ENCODE assay signal across 1 cellular context in the genomic region with DNA sequence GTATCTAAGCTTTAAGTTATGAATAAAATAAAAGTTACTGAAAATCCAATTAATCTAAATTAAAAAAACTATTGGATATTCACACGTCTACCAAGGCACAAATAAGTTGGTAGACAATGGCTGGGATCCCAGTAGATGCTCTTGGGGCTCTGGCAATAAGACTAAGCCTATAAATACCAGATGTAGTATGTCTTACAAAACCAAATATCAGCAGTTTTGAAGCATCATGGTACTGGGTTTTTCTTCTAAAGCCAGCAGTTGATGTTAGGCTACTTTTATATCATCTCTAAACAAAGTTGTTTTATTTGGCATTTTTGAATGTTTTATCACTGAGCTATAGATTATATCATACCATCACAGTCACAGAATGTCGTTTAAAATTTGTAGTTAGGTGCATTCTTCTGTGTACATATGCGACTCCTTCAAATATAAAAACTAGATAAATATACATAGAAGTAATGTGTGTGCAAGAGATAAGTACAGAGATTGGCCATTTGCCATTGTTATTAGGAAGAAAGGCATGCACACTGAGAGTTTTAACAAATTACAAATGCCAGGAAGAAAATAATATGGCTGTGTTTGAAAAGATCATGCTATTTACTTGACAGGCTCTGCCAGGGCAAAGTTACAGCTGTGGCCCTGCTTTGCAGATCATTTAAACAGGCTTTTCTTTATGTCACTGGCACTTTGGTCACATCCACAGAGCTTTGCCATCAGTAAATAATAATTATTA.
A peak's percentile ranks its signal among the peaks of the same experiment; 100 is the strongest.
TF ChIP-seq lines count a peak whose summit lies in the region.

No MANE protein-coding gene starts in this region.

TF ChIP-seq in HepG2, 621 proteins besides CTCF, POLR2A, EP300 and RAD21 (continued from another document):
- TF ChIP-seq ZNF451 (CRISPR knock-in tag; IDR thresholded peaks at IDR 0.05) (no peak), SIX4 (CRISPR knock-in tag; IDR thresholded peaks at IDR 0.05) (no peak), ZNF564 (CRISPR knock-in tag; IDR thresholded peaks at IDR 0.05) (no peak), NFKB2 (CRISPR knock-in tag; IDR thresholded peaks at IDR 0.05; ENCODE audit: borderline replicate concordance) (no peak), ELF4 (CRISPR knock-in tag; IDR thresholded peaks at IDR 0.05; ENCODE audit: borderline replicate concordance) (no peak), ZNF883 (CRISPR knock-in tag; IDR thresholded peaks at IDR 0.05; ENCODE audit: not compliant biosample characterization) (no peak), ZFX (CRISPR knock-in tag; IDR thresholded peaks at IDR 0.05; ENCODE audit: low read depth) (no peak)
- TF ChIP-seq, protein P1, sequence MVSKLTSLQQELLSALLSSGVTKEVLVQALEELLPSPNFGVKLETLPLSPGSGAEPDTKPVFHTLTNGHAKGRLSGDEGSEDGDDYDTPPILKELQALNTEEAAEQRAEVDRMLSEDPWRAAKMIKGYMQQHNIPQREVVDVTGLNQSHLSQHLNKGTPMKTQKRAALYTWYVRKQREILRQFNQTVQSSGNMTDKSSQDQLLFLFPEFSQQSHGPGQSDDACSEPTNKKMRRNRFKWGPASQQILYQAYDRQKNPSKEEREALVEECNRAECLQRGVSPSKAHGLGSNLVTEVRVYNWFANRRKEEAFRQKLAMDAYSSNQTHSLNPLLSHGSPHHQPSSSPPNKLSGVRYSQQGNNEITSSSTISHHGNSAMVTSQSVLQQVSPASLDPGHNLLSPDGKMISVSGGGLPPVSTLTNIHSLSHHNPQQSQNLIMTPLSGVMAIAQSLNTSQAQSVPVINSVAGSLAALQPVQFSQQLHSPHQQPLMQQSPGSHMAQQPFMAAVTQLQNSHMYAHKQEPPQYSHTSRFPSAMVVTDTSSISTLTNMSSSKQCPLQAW (CRISPR knock-in tag; IDR thresholded peaks at IDR 0.05): no peak
- TF ChIP-seq, protein P2, sequence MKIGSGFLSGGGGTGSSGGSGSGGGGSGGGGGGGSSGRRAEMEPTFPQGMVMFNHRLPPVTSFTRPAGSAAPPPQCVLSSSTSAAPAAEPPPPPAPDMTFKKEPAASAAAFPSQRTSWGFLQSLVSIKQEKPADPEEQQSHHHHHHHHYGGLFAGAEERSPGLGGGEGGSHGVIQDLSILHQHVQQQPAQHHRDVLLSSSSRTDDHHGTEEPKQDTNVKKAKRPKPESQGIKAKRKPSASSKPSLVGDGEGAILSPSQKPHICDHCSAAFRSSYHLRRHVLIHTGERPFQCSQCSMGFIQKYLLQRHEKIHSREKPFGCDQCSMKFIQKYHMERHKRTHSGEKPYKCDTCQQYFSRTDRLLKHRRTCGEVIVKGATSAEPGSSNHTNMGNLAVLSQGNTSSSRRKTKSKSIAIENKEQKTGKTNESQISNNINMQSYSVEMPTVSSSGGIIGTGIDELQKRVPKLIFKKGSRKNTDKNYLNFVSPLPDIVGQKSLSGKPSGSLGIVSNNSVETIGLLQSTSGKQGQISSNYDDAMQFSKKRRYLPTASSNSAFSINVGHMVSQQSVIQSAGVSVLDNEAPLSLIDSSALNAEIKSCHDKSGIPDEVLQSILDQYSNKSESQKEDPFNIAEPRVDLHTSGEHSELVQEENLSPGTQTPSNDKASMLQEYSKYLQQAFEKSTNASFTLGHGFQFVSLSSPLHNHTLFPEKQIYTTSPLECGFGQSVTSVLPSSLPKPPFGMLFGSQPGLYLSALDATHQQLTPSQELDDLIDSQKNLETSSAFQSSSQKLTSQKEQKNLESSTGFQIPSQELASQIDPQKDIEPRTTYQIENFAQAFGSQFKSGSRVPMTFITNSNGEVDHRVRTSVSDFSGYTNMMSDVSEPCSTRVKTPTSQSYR (CRISPR knock-in tag; IDR thresholded peaks at IDR 0.05; ENCODE audit: borderline replicate concordance): no peak; the same call in 1 of the 2 replicates
- TF ChIP-seq, protein P3, sequence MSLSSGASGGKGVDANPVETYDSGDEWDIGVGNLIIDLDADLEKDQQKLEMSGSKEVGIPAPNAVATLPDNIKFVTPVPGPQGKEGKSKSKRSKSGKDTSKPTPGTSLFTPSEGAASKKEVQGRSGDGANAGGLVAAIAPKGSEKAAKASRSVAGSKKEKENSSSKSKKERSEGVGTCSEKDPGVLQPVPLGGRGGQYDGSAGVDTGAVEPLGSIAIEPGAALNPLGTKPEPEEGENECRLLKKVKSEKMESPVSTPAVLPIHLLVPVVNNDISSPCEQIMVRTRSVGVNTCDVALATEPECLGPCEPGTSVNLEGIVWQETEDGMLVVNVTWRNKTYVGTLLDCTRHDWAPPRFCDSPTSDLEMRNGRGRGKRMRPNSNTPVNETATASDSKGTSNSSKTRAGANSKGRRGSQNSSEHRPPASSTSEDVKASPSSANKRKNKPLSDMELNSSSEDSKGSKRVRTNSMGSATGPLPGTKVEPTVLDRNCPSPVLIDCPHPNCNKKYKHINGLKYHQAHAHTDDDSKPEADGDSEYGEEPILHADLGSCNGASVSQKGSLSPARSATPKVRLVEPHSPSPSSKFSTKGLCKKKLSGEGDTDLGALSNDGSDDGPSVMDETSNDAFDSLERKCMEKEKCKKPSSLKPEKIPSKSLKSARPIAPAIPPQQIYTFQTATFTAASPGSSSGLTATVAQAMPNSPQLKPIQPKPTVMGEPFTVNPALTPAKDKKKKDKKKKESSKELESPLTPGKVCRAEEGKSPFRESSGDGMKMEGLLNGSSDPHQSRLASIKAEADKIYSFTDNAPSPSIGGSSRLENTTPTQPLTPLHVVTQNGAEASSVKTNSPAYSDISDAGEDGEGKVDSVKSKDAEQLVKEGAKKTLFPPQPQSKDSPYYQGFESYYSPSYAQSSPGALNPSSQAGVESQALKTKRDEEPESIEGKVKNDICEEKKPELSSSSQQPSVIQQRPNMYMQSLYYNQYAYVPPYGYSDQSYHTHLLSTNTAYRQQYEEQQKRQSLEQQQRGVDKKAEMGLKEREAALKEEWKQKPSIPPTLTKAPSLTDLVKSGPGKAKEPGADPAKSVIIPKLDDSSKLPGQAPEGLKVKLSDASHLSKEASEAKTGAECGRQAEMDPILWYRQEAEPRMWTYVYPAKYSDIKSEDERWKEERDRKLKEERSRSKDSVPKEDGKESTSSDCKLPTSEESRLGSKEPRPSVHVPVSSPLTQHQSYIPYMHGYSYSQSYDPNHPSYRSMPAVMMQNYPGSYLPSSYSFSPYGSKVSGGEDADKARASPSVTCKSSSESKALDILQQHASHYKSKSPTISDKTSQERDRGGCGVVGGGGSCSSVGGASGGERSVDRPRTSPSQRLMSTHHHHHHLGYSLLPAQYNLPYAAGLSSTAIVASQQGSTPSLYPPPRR (CRISPR knock-in tag; IDR thresholded peaks at IDR 0.05; ENCODE audit: borderline replicate concordance): peak; percentile 48; the same call in 1 of the 2 replicates
- TF ChIP-seq, protein P4, sequence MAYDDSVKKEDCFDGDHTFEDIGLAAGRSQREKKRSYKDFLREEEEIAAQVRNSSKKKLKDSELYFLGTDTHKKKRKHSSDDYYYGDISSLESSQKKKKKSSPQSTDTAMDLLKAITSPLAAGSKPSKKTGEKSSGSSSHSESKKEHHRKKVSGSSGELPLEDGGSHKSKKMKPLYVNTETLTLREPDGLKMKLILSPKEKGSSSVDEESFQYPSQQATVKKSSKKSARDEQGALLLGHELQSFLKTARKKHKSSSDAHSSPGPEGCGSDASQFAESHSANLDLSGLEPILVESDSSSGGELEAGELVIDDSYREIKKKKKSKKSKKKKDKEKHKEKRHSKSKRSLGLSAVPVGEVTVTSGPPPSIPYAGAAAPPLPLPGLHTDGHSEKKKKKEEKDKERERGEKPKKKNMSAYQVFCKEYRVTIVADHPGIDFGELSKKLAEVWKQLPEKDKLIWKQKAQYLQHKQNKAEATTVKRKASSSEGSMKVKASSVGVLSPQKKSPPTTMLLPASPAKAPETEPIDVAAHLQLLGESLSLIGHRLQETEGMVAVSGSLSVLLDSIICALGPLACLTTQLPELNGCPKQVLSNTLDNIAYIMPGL (CRISPR knock-in tag; IDR thresholded peaks at IDR 0.05; ENCODE audit: borderline replicate concordance in 1 of 2, low read depth in 1 of 2): no peak
- TF ChIP-seq, protein P5, sequence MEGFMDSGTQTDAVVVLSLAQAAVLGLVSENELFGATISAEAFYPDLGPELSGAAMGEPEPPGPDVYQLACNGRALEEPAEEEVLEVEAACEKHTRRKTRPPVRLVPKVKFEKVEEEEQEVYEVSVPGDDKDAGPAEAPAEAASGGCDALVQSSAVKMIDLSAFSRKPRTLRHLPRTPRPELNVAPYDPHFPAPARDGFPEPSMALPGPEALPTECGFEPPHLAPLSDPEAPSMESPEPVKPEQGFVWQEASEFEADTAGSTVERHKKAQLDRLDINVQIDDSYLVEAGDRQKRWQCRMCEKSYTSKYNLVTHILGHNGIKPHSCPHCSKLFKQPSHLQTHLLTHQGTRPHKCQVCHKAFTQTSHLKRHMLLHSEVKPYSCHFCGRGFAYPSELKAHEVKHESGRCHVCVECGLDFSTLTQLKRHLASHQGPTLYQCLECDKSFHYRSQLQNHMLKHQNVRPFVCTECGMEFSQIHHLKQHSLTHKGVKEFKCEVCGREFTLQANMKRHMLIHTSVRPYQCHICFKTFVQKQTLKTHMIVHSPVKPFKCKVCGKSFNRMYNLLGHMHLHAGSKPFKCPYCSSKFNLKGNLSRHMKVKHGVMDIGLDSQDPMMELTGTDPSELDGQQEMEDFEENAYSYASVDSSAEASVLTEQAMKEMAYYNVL (CRISPR knock-in tag; IDR thresholded peaks at IDR 0.05; ENCODE audit: borderline replicate concordance): peak; percentile 41; the same call in 1 of the 2 replicates
- TF ChIP-seq, protein P6, sequence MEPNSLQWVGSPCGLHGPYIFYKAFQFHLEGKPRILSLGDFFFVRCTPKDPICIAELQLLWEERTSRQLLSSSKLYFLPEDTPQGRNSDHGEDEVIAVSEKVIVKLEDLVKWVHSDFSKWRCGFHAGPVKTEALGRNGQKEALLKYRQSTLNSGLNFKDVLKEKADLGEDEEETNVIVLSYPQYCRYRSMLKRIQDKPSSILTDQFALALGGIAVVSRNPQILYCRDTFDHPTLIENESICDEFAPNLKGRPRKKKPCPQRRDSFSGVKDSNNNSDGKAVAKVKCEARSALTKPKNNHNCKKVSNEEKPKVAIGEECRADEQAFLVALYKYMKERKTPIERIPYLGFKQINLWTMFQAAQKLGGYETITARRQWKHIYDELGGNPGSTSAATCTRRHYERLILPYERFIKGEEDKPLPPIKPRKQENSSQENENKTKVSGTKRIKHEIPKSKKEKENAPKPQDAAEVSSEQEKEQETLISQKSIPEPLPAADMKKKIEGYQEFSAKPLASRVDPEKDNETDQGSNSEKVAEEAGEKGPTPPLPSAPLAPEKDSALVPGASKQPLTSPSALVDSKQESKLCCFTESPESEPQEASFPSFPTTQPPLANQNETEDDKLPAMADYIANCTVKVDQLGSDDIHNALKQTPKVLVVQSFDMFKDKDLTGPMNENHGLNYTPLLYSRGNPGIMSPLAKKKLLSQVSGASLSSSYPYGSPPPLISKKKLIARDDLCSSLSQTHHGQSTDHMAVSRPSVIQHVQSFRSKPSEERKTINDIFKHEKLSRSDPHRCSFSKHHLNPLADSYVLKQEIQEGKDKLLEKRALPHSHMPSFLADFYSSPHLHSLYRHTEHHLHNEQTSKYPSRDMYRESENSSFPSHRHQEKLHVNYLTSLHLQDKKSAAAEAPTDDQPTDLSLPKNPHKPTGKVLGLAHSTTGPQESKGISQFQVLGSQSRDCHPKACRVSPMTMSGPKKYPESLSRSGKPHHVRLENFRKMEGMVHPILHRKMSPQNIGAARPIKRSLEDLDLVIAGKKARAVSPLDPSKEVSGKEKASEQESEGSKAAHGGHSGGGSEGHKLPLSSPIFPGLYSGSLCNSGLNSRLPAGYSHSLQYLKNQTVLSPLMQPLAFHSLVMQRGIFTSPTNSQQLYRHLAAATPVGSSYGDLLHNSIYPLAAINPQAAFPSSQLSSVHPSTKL (CRISPR knock-in tag; IDR thresholded peaks at IDR 0.05): peak; percentile 54; the same call in 1 of the 2 replicates
